Comparison of ENCODE assay signal across 8 cellular contexts in the genomic region with DNA sequence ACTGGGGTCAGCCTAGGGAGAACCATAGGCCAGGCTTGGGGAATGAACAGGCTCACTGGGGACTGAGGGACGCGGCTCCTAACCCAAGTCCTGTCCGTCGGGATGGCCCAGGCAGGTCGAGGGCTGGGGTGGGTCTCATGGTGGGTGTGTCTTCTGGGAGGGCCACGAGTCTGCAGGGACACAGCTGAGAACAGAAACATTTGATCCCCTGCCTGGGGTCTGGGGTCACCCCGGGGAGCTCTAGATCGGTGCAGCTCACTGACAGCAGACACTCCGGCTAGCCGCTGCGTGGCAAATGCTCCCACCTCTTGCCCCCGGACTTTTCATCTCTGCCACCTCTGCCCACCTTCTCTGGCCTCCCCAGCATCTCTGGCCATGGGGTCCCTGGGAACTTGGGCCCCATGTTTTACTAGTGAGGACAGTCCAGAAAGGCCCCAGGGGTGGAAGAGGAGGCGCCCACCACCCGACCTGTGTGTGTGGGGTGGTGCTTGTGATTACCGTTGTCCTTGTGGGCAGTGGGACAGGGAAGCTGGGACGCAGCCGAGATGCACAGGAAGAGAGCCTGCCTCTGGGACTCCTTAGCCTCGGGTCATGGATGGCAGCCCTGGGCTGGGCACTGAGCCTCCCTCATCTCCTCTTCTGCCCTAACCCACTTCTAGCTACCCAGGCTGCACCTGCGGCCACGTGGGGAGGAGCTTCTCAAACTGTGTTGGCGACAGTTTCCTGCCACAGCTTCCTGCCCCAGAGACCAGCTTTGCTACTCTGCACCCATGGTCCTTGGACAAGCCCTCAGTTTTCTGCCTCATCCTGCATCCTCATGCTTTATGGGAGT. TPM values are rescaled to one million over a fixed set of nuclear protein-coding genes. Genes with fewer than 3 reads are reported as not detected.
A peak's percentile ranks its signal among the peaks of the same experiment; 100 is the strongest.
DNase-seq lines count a peak whose midpoint lies in the region; ATAC-seq, FAIRE-seq and TF ChIP-seq lines count a peak whose summit lies in the region.

No MANE protein-coding gene starts in this region.

- peak; percentile 73 for DNase-seq in GM13977 (ENCODE audit: low spot score)
- DNase-seq in Jurkat, Clone E6-1 (ENCODE audit: low read depth, low spot score), result peak; percentile 95
- peak; percentile 76 to 83 for DNase-seq in activated T-cell treated with anti-CD3 and anti-CD28 coated beads, Interleukin-2, amount 50 U/mL, for 48 hours
- DNase-seq in D721Med (ENCODE audit: insufficient read length, low spot score), result no peak
- no peak for DNase-seq in NCI-H526 treated with DMSO at 0.1 percent for 48 hours (lab: John Stamatoyannopoulos, UW)

- H3K4me3 ChIP-seq in Jurkat, Clone E6-1 (ENCODE audit: low read length), result peak overlapping the region; percentile 99
- peak overlapping the region in 2 of 7 experiments; percentile 2 to 22 for H3K4me3 ChIP-seq in skin epidermis

- peak overlapping the region in 14 of 21 experiments; percentile 14 to 96 (median 54) for H3K27ac ChIP-seq in skin epidermis

- in situ Hi-C loops in GM13977 (cut with MboI; ENCODE audit: low pct_unique_long_range_greater_than_20kb, low sequenced_read_pairs, unreplicated experiment), result no loop called here

- ATAC-seq in GM18873 (IDR thresholded peaks at IDR 0.05; ENCODE audit: low FRiP score, unreplicated experiment), result no peak
- no peak for ATAC-seq in GM18861 (IDR thresholded peaks at IDR 0.05; ENCODE audit: unreplicated experiment)

- TF ChIP-seq CTCF in GM13977 (IDR thresholded peaks at IDR 0.05; ENCODE audit: extremely low read depth, insufficient read depth, missing control alignments), result no peak
- TF ChIP-seq CTCF in D721Med (IDR thresholded peaks at IDR 0.05; ENCODE audit: insufficient read depth, missing control alignments), result no peak

- FAIRE-seq in D721Med (lab: Jason Lieb, UNC), result no peak

RNA-seq across cellular contexts. Expression of gene ZAP70, which starts 4.9 kb away (rescaled TPM):
- 186 TPM for polyA plus RNA-seq in Jurkat, Clone E6-1 (2012; ENCODE audit: insufficient read depth, insufficient read length)

RNA-seq across cellular contexts. Expression of gene C2orf92, which starts 48.8 kb away (rescaled TPM):
- 0.86 TPM for polyA plus RNA-seq in Jurkat, Clone E6-1 (2012; ENCODE audit: insufficient read depth, insufficient read length)

RNA-seq across cellular contexts. Expression of gene ACTR1B, which starts 54.4 kb away (rescaled TPM):
- polyA plus RNA-seq in Jurkat, Clone E6-1 (2012; ENCODE audit: insufficient read depth, insufficient read length), result 71.1 TPM

Comparison
In these comparisons a context has a peak if more than half of its experiments do, and no peak if none do; other contexts are left out.
1. DNase-seq: peak in GM13977 (single experiment), Jurkat, Clone E6-1 (single experiment) and activated T-cell treated with anti-CD3 and anti-CD28 coated beads, Interleukin-2, amount 50 U/mL, for 48 hours (2 of 2); none in D721Med (single experiment) and NCI-H526 treated with DMSO at 0.1 percent for 48 hours (single experiment).